ENCODE assay signal across 16 cellular contexts in genomic region chr3:66904816-66905543, GRCh38.
A peak's percentile ranks its signal among the peaks of the same experiment; 100 is the strongest.
DNase-seq lines count a peak whose midpoint lies in the region; ATAC-seq, FAIRE-seq and TF ChIP-seq lines count a peak whose summit lies in the region.
"Had no signal": no experiment of that assay in that cellular context is flagged by ENCODE, and none has a peak within 500 bp of the region (broad histone marks: within the 10 kb centered on the region; RNA-seq: fewer than 3 reads in every experiment).

No MANE protein-coding gene starts in this region.

- WGBS in K562 (ENCODE audit: insufficient coverage, low coverage, missing lambda C conversion rate): 0% methylated on average over 2 of the region's 2 CpGs

- H3K27ac Mint-ChIP-seq in mesothelial cell of epicardium: peak overlapping the region; percentile 22
- no peak overlapping the region for H3K27ac Mint-ChIP-seq in CD8-positive, alpha-beta T cell
- H3K27ac Mint-ChIP-seq: activated naive CD8-positive, alpha-beta T cell treated with anti-CD3 and anti-CD28 coated beads, Interleukin-2, amount 10 ng/mL, durations not matched to agents 7 days and 5 days; B cell; T-helper 17 cell had no signal

- no peak overlapping the region for H3K4me3 Mint-ChIP-seq in mesothelial cell of epicardium
- H3K4me3 Mint-ChIP-seq in CD8-positive, alpha-beta T cell: no peak overlapping the region
- H3K4me3 Mint-ChIP-seq: activated naive CD8-positive, alpha-beta T cell treated with anti-CD3 and anti-CD28 coated beads, Interleukin-2, amount 10 ng/mL, durations not matched to agents 7 days and 5 days; B cell; T-helper 17 cell had no signal

- H3K4me1 ChIP-seq in K562 (replicated peaks in 1 of 2; ENCODE audit: control insufficient read depth in 2 of 2, insufficient read depth in 2 of 2, low read length in 2 of 2): no peaks in the 10 kb centered on the region
- H3K4me1 ChIP-seq in CD8-positive, alpha-beta T cell (ENCODE audit: insufficient read depth, low read length): no peaks in the 10 kb centered on the region
- H3K4me1 ChIP-seq: stomach had no signal

- CTCF ChIA-PET in K562 (lab: Yijun Ruan, JAX; ENCODE audit: low intra/inter-chr PET ratio): no interaction called here
- CTCF ChIA-PET in CD8-positive, alpha-beta T cell (lab: Charles Lee): no interaction called here

- ATAC-seq in HG02870 (IDR thresholded peaks at IDR 0.05; ENCODE audit: unreplicated experiment) (peak; percentile 48), K562 (no peak), GM21515 (IDR thresholded peaks at IDR 0.05; ENCODE audit: unreplicated experiment) (no peak)
- ATAC-seq in CD8-positive, alpha-beta T cell: no peak
- ATAC-seq: T-helper 17 cell had no signal

- H3K9me3 Mint-ChIP-seq in mesothelial cell of epicardium: peaks cover 38% of the 10 kb centered on the region
- peaks cover 22% of the 10 kb centered on the region for H3K9me3 Mint-ChIP-seq in CD8-positive, alpha-beta T cell

- H3K27me3 ChIP-seq in K562 (ENCODE audit: control insufficient read depth in 2 of 2, insufficient read depth in 2 of 2, low read length in 2 of 2): no peaks in the 10 kb centered on the region
- peaks cover 3% of the 10 kb centered on the region for H3K27me3 ChIP-seq in CD8-positive, alpha-beta T cell (ENCODE audit: insufficient read depth, low read length)
- H3K27me3 ChIP-seq: stomach had no signal

- intact Hi-C loops in K562 (cut with micrococcal nuclease): no loop called here
- intact Hi-C loops in CD8-positive, alpha-beta T cell (cut with DNase I, micrococcal nuclease): no loop called here

- H3K27me3 Mint-ChIP-seq in mesothelial cell of epicardium (ENCODE audit: low read depth): peaks cover 7% of the 10 kb centered on the region
- H3K27me3 Mint-ChIP-seq in CD8-positive, alpha-beta T cell (ENCODE audit: low read depth): peaks cover 19% of the 10 kb centered on the region
- H3K27me3 Mint-ChIP-seq: activated naive CD8-positive, alpha-beta T cell treated with anti-CD3 and anti-CD28 coated beads, Interleukin-2, amount 10 ng/mL, durations not matched to agents 7 days and 5 days had no signal

- H3K4me3 ChIP-seq in K562: no peak overlapping the region
- H3K4me3 ChIP-seq in CD8-positive, alpha-beta T cell (ENCODE audit: low read depth, low read length): no peak overlapping the region
- H3K4me3 ChIP-seq: stomach had no signal

- no peak overlapping the region for H2AFZ ChIP-seq in K562 (ENCODE audit: low read depth, low read length)

- no peaks in the 10 kb centered on the region for H3K9me1 ChIP-seq in K562 (ENCODE audit: control insufficient read depth, insufficient read depth, low read length)

- TF ChIP-seq POLR2A in K562 (conservative IDR thresholded peaks at IDR 0.05) (no peak), H54 (IDR thresholded peaks at IDR 0.05; ENCODE audit: low read depth, low read length) (no peak)

- no peaks in the 10 kb centered on the region for H3K36me3 ChIP-seq in K562 (ENCODE audit: control insufficient read depth, insufficient read depth, low read length)
- H3K36me3 ChIP-seq in CD8-positive, alpha-beta T cell (ENCODE audit: insufficient read depth, low read length): no peaks in the 10 kb centered on the region
- H3K36me3 ChIP-seq: stomach had no signal

- peaks cover 17% of the 10 kb centered on the region for H3K4me1 Mint-ChIP-seq in mesothelial cell of epicardium
- no peaks in the 10 kb centered on the region for H3K4me1 Mint-ChIP-seq in CD8-positive, alpha-beta T cell (ENCODE audit: low read depth)
- H3K4me1 Mint-ChIP-seq: activated naive CD8-positive, alpha-beta T cell treated with anti-CD3 and anti-CD28 coated beads, Interleukin-2, amount 10 ng/mL, durations not matched to agents 7 days and 5 days; B cell; T-helper 17 cell had no signal

- DNase-seq in NOMO-1 treated with dmso at 0.1 percent for 144 hours (lab: John Stamatoyannopoulos, UW; ENCODE audit: unreplicated experiment) (peak; percentile 17), K562 (ENCODE audit: extremely low read depth in 1 of 4, low spot score in 3 of 4) (no peak), mesothelial cell of epicardium (ENCODE audit: low spot score in 2 of 2, unreplicated experiment in 2 of 2) (no peak), H54 (ENCODE audit: insufficient read length, low spot score) (no peak)
- DNase-seq in activated CD4-positive, alpha-beta T cell treated with anti-CD3 and anti-CD28 coated beads, Interleukin-2, amount 50 U/mL, for 1 hour: no peak
- no peak for DNase-seq in CD8-positive, alpha-beta T cell
- DNase-seq: activated naive CD8-positive, alpha-beta T cell treated with anti-CD3 and anti-CD28 coated beads, Interleukin-2, amount 10 ng/mL, durations not matched to agents 7 days and 5 days; activated T-cell treated with anti-CD3 and anti-CD28 coated beads, Interleukin-2, amount 50 U/mL, for 1 hour; NCI-H1105; NCI-H2227 treated with DMSO at 0.1 percent for 48 hours; stomach; T-helper 17 cell had no signal

- POLR2A ChIA-PET in K562 (lab: Yijun Ruan, JAX): no interaction called here
- POLR2A ChIA-PET in CD8-positive, alpha-beta T cell (lab: Charles Lee): no interaction called here

- TF ChIP-seq EP300 in K562 (IDR thresholded peaks at IDR 0.05; ENCODE audit: low read length): no peak

- FAIRE-seq in K562 (lab: Jason Lieb, UNC) (no peak), H54 (lab: Jason Lieb, UNC) (no peak)
- FAIRE-seq: islet of Langerhans had no signal

- TF ChIP-seq CTCF in K562 (IDR thresholded peaks at IDR 0.05 in 2 of 3, conservative IDR thresholded peaks at IDR 0.05 in 1 of 3; ENCODE audit: insufficient read depth in 2 of 3, low read depth in 1 of 3, low read length in 3 of 3): no peak
- TF ChIP-seq CTCF in mesothelial cell of epicardium (IDR thresholded peaks at IDR 0.05; ENCODE audit: unreplicated experiment): no peak
- no peak for TF ChIP-seq CTCF in CD8-positive, alpha-beta T cell (IDR thresholded peaks at IDR 0.05)

- no peak overlapping the region for H3K27ac ChIP-seq in K562 (ENCODE audit: extremely low read depth, low read depth, low read length)
- H3K27ac ChIP-seq in CD8-positive, alpha-beta T cell (ENCODE audit: low read depth, low read length): no peak overlapping the region
- H3K27ac ChIP-seq: stomach had no signal

- H3K9me3 ChIP-seq in K562 (replicated peaks; ENCODE audit: control insufficient read depth, insufficient read depth, low read depth, low read length): no peaks in the 10 kb centered on the region
- H3K9me3 ChIP-seq in CD8-positive, alpha-beta T cell (ENCODE audit: low read length): no peaks in the 10 kb centered on the region

- BruUV-seq in K562 (replicated peaks; lab: Mats Ljungman, UMichigan): no TSS peak

- in situ Hi-C loops in K562 (cut with MboI): no loop called here

- no peaks in the 10 kb centered on the region for H4K20me1 ChIP-seq in K562 (replicated peaks; ENCODE audit: control insufficient read depth, insufficient read depth, low read length)

- H3K79me2 ChIP-seq in K562 (ENCODE audit: control insufficient read depth, insufficient read depth, low read length): no peaks in the 10 kb centered on the region

- no peak overlapping the region for H3K4me2 ChIP-seq in K562 (ENCODE audit: insufficient read depth, low read length)

- TF ChIP-seq RAD21 in K562 (CRISPR knock-in tag; conservative IDR thresholded peaks at IDR 0.05 in 1 of 2, IDR thresholded peaks at IDR 0.05 in 1 of 2): no peak

- no peak overlapping the region for H3K9ac ChIP-seq in K562 (ENCODE audit: insufficient read depth in 1 of 2, low read depth in 2 of 2, low read length in 2 of 2)

- H3K36me3 Mint-ChIP-seq in mesothelial cell of epicardium: peaks cover 2% of the 10 kb centered on the region
- peaks cover 2% of the 10 kb centered on the region for H3K36me3 Mint-ChIP-seq in CD8-positive, alpha-beta T cell
- H3K36me3 Mint-ChIP-seq: activated naive CD8-positive, alpha-beta T cell treated with anti-CD3 and anti-CD28 coated beads, Interleukin-2, amount 10 ng/mL, durations not matched to agents 7 days and 5 days had no signal

TF ChIP-seq in K562, 482 proteins besides CTCF, POLR2A, EP300 and RAD21:
- TF ChIP-seq, protein P1, sequence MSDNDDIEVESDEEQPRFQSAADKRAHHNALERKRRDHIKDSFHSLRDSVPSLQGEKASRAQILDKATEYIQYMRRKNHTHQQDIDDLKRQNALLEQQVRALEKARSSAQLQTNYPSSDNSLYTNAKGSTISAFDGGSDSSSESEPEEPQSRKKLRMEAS (CRISPR knock-in tag; IDR thresholded peaks at IDR 0.05): no peak
- TF ChIP-seq POLR2B (IDR thresholded peaks at IDR 0.05; ENCODE audit: low read depth, partially characterized antibody): no peak
- TF ChIP-seq E2F6 (IDR thresholded peaks at IDR 0.05; ENCODE audit: borderline replicate concordance in 1 of 2, extremely low read depth in 1 of 2, insufficient read depth in 1 of 2, insufficient read length in 1 of 2, low read depth in 1 of 2, low read length in 1 of 2, poor library complexity in 1 of 2, severe bottlenecking in 1 of 2): no peak
- peak in 1 of 2 experiments; percentile 97; a peak in 2 of 4 replicates for TF ChIP-seq FOXA3 (CRISPR knock-in tag; conservative IDR thresholded peaks at IDR 0.05 in 1 of 2, IDR thresholded peaks at IDR 0.05 in 1 of 2)
- TF ChIP-seq GTF2E2 (tag; IDR thresholded peaks at IDR 0.05): no peak
- peak; percentile 29 for TF ChIP-seq MEIS2 (IDR thresholded peaks at IDR 0.05; ENCODE audit: partially characterized antibody)
- no peak for TF ChIP-seq C11orf30 (IDR thresholded peaks at IDR 0.05; ENCODE audit: low read depth)
- TF ChIP-seq FOSL1 (tag; conservative IDR thresholded peaks at IDR 0.05): peak; percentile 65
- no peak for TF ChIP-seq MTF1 (CRISPR knock-in tag; IDR thresholded peaks at IDR 0.05; ENCODE audit: borderline replicate concordance)
- no peak for TF ChIP-seq CEBPG (CRISPR knock-in tag; IDR thresholded peaks at IDR 0.05)
- TF ChIP-seq CEBPG (tag; conservative IDR thresholded peaks at IDR 0.05 in 1 of 2, IDR thresholded peaks at IDR 0.05 in 1 of 2): 0 out of 4 replicates have a peak, but pooled peaks of 1 of the 2 experiments have one; percentile 36
